In the genomic region with DNA sequence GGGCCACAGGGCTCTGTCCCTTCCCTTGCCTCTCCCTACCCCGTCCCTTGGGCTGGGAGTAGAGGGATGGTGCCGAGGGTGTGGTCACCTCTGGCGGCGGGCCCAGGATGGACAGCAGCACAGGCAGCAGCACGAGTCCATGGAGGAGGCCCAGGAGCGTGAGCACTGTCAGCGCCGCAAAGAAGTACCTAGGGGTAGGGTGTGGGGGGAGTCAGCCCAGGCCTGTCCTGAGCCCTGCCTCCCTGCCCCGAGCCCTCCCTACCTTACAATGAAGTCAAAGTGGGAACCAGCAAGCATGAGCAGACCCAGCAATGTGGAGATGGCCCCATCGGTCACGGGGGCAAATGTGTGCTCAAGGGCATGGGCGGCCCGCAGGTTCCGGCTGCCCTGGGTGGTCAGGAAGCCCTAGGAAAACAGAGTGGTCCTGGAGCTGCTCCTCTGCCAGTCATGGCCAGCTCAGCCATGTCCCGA, we compare ENCODE assay signal across 1 cellular context.
TF ChIP-seq lines count a peak whose summit lies in the region.

No MANE protein-coding gene starts in this region.

TF ChIP-seq in K562, 482 proteins besides CTCF, POLR2A, EP300 and RAD21:
- no peak for TF ChIP-seq ZNF384 (IDR thresholded peaks at IDR 0.05; ENCODE audit: low read depth, low read length)
- no peak for TF ChIP-seq NFE2L1 (tag; IDR thresholded peaks at IDR 0.05; ENCODE audit: borderline replicate concordance, low read depth)
- no peak for TF ChIP-seq ZNF699 (CRISPR knock-in tag; IDR thresholded peaks at IDR 0.05; ENCODE audit: insufficient replicate concordance)
- TF ChIP-seq ZNF253 (CRISPR knock-in tag; conservative IDR thresholded peaks at IDR 0.05): no peak
- TF ChIP-seq BHLHE40 (IDR thresholded peaks at IDR 0.05; ENCODE audit: low read length): peak; percentile 61; the same call in 1 of the 2 replicates
- peak; percentile 50 for TF ChIP-seq NFIC (IDR thresholded peaks at IDR 0.05)
- TF ChIP-seq CTBP1 (IDR thresholded peaks at IDR 0.05; ENCODE audit: borderline replicate concordance): peak; percentile 45; the same call in 1 of the 2 replicates
- TF ChIP-seq, protein P1, sequence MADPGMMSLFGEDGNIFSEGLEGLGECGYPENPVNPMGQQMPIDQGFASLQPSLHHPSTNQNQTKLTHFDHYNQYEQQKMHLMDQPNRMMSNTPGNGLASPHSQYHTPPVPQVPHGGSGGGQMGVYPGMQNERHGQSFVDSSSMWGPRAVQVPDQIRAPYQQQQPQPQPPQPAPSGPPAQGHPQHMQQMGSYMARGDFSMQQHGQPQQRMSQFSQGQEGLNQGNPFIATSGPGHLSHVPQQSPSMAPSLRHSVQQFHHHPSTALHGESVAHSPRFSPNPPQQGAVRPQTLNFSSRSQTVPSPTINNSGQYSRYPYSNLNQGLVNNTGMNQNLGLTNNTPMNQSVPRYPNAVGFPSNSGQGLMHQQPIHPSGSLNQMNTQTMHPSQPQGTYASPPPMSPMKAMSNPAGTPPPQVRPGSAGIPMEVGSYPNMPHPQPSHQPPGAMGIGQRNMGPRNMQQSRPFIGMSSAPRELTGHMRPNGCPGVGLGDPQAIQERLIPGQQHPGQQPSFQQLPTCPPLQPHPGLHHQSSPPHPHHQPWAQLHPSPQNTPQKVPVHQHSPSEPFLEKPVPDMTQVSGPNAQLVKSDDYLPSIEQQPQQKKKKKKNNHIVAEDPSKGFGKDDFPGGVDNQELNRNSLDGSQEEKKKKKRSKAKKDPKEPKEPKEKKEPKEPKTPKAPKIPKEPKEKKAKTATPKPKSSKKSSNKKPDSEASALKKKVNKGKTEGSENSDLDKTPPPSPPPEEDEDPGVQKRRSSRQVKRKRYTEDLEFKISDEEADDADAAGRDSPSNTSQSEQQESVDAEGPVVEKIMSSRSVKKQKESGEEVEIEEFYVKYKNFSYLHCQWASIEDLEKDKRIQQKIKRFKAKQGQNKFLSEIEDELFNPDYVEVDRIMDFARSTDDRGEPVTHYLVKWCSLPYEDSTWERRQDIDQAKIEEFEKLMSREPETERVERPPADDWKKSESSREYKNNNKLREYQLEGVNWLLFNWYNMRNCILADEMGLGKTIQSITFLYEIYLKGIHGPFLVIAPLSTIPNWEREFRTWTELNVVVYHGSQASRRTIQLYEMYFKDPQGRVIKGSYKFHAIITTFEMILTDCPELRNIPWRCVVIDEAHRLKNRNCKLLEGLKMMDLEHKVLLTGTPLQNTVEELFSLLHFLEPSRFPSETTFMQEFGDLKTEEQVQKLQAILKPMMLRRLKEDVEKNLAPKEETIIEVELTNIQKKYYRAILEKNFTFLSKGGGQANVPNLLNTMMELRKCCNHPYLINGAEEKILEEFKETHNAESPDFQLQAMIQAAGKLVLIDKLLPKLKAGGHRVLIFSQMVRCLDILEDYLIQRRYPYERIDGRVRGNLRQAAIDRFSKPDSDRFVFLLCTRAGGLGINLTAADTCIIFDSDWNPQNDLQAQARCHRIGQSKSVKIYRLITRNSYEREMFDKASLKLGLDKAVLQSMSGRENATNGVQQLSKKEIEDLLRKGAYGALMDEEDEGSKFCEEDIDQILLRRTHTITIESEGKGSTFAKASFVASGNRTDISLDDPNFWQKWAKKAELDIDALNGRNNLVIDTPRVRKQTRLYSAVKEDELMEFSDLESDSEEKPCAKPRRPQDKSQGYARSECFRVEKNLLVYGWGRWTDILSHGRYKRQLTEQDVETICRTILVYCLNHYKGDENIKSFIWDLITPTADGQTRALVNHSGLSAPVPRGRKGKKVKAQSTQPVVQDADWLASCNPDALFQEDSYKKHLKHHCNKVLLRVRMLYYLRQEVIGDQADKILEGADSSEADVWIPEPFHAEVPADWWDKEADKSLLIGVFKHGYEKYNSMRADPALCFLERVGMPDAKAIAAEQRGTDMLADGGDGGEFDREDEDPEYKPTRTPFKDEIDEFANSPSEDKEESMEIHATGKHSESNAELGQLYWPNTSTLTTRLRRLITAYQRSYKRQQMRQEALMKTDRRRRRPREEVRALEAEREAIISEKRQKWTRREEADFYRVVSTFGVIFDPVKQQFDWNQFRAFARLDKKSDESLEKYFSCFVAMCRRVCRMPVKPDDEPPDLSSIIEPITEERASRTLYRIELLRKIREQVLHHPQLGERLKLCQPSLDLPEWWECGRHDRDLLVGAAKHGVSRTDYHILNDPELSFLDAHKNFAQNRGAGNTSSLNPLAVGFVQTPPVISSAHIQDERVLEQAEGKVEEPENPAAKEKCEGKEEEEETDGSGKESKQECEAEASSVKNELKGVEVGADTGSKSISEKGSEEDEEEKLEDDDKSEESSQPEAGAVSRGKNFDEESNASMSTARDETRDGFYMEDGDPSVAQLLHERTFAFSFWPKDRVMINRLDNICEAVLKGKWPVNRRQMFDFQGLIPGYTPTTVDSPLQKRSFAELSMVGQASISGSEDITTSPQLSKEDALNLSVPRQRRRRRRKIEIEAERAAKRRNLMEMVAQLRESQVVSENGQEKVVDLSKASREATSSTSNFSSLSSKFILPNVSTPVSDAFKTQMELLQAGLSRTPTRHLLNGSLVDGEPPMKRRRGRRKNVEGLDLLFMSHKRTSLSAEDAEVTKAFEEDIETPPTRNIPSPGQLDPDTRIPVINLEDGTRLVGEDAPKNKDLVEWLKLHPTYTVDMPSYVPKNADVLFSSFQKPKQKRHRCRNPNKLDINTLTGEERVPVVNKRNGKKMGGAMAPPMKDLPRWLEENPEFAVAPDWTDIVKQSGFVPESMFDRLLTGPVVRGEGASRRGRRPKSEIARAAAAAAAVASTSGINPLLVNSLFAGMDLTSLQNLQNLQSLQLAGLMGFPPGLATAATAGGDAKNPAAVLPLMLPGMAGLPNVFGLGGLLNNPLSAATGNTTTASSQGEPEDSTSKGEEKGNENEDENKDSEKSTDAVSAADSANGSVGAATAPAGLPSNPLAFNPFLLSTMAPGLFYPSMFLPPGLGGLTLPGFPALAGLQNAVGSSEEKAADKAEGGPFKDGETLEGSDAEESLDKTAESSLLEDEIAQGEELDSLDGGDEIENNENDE (IDR thresholded peaks at IDR 0.05; ENCODE audit: low read depth, low read length): no peak
- TF ChIP-seq PHF20 (IDR thresholded peaks at IDR 0.05; ENCODE audit: partially characterized antibody): no peak
- TF ChIP-seq GABPB2 (CRISPR knock-in tag; conservative IDR thresholded peaks at IDR 0.05): no peak
- TF ChIP-seq NUFIP1 (IDR thresholded peaks at IDR 0.05; ENCODE audit: partially characterized antibody): no peak
- no peak for TF ChIP-seq ZFP91 (CRISPR knock-in tag; IDR thresholded peaks at IDR 0.05)
